ENCODE assay signal across 8 cellular contexts in the genomic region with DNA sequence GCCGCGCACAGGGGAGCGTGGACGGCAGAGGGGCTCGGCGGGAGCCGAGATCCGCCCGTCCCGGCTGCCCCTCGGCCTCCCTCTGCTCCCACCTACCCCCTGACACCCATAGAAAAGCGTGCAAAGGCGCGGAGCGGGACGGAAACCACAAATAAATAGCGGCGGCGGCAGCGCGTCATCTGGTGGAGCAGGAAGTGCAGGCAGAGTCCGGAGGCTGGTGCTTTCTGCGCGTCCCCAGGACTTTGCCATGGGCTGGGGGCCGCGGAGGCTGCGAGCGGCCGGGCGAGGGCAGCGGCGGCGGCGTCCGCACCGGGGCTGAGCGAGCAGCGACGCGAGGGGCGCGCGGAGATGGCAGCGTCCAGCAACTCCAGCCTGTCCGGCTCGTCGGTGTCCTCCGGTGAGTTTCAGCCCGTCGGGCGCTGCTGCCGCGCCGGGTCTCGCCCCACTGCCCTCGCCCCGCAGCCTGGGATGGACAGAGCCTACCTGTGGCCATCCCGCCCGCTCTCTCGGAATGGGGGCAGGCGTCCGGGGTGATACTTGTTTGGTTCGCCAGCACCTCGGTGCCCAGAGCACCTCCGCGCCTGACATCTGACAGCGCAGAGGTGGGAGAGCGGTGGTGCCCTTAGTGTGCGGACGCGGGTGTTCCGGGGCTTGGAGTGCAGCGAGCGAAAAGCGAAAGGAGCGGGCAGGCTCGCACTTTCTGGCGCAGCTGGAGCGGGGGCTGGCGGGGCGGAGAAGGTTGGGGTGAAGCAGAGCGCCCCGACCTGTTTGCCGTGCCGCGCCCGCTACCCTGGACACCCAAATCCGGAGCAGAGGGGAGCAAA. TPM values are rescaled to one million over a fixed set of nuclear protein-coding genes. Genes with fewer than 3 reads are reported as not detected.
DNase-seq lines count a peak whose midpoint lies in the region; TF ChIP-seq lines count a peak whose summit lies in the region.

Gene CHN2, plus strand, starts transcription at position 182 of the 824 bp plus-strand sequence.

- peak within 1 kb of the TSS; percentile 86 for H3K27ac Mint-ChIP-seq in progenitor cell of endocrine pancreas

- H3K27me3 ChIP-seq in SJCRH30: peaks cover 4% of the 10 kb centered on the region; the same call in 1 of the 2 replicates

- DNase-seq in DMS 273 treated with DMSO at 0.1 percent for 48 hours (lab: John Stamatoyannopoulos, UW) (peak; percentile 61), HuH-7 (ENCODE audit: low spot score) (peak; percentile 73), SJCRH30 (peak; percentile 48 to 56), amygdala (lab: John Stamatoyannopoulos, UW) (peak in 43 of 56 donors; percentile 17 to 73 (median 46)), hepatic stellate cell (ENCODE audit: low spot score) (peak; percentile 9), progenitor cell of endocrine pancreas (ENCODE audit: low spot score, unreplicated experiment) (peak; percentile 48), NAMALWA (ENCODE audit: low spot score) (no peak), kidney glomerular epithelial cell (lab: John Stamatoyannopoulos, UW) (no peak)

- H3K9me3 Mint-ChIP-seq in progenitor cell of endocrine pancreas (ENCODE audit: low read depth): no peaks in the 10 kb centered on the region

- H3K4me3 ChIP-seq in SJCRH30: peak within 1 kb of the TSS; percentile 65

- H3K9me3 ChIP-seq in SJCRH30 (replicated peaks): no peaks in the 10 kb centered on the region

- peak; percentile 14 for TF ChIP-seq CTCF in progenitor cell of endocrine pancreas (IDR thresholded peaks at IDR 0.05; ENCODE audit: unreplicated experiment)

- peaks cover 11% of the 10 kb centered on the region for H3K27me3 Mint-ChIP-seq in progenitor cell of endocrine pancreas

- no peaks in the 10 kb centered on the region; the same call in 1 of the 2 replicates for H3K4me1 ChIP-seq in SJCRH30

- no peak within 1 kb of the TSS; the same call in 1 of the 2 replicates for H3K27ac ChIP-seq in SJCRH30

- H3K36me3 Mint-ChIP-seq in progenitor cell of endocrine pancreas (ENCODE audit: insufficient read depth): no peaks in the 10 kb centered on the region

- peaks cover 49% of the 10 kb centered on the region for H3K4me1 Mint-ChIP-seq in progenitor cell of endocrine pancreas (ENCODE audit: low read depth)

- H3K36me3 ChIP-seq in SJCRH30: no peaks in the 10 kb centered on the region

- H3K4me3 Mint-ChIP-seq in progenitor cell of endocrine pancreas (ENCODE audit: low read depth): peak within 1 kb of the TSS; percentile 81

RNA-seq across cellular contexts. Expression of gene CHN2, which starts in this region (rescaled TPM):
- 3.5 and 4.7 TPM in 2 replicates for total RNA-seq in SJCRH30 (2014; rRNA removed; shearing (Covaris generic))
- total RNA-seq in progenitor cell of endocrine pancreas: 21.2 and 22.0 TPM in 2 replicates

Comparison
In these comparisons a context has a peak if more than half of its experiments do, and no peak if none do; other contexts are left out.
1. DNase-seq: peak in DMS 273 treated with DMSO at 0.1 percent for 48 hours (single experiment), HuH-7 (single experiment), SJCRH30 (2 of 2), amygdala (43 of 56), hepatic stellate cell (single experiment) and progenitor cell of endocrine pancreas (single experiment); none in NAMALWA (single experiment) and kidney glomerular epithelial cell (single experiment).